In the genomic region with DNA sequence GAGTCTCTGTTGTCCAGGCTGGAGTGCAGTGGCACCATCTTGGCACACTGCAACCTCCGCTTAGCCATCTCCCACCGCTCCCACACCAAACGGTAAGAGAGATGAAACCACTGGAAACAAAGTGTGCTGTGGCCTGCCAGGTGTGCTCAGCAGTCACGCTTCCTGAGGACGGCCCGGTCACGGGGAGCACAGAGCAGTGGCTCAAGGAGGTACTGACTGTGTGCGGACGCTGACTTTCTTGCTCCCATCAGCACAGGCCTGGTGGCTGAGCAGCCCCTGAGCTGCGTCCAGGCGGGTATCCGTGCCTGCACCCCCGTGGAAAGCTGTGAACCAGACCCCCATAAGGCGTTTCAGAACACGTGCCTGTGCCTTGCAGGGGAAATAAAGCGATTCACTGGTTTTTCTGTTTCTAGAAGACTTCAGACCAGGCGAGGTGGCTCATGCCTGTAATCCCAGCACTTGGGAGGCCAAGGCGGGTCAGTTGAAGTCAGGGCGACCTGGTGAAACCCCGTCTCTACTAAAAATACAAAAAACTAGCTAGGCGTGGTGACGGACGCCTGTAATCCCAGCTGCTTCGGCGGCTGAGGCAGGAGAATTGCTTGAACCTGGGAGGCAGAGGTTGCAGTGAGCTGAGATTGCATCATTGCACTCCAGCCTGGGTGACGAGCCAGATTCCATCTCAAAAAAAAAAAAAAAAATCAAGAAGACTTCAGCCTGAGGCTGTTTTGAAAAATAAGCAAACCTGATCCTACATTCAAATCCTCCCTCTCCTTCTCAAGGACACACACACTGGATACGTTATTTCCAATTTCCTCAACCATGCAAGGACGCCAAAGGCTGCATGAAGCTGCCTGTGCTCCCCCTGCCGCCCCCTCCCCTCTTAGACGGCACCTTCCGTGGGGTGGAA, we compare ENCODE assay signal across 2 cellular contexts.
TF ChIP-seq lines count a peak whose summit lies in the region.

No MANE protein-coding gene starts in this region.

TF ChIP-seq in GM23338, 12 proteins besides CTCF, POLR2A, EP300 and RAD21:
- no peak for TF ChIP-seq EZH2phosphoT487 (IDR thresholded peaks at IDR 0.05; ENCODE audit: unreplicated experiment)
- TF ChIP-seq POLR2AphosphoS5 (IDR thresholded peaks at IDR 0.05; ENCODE audit: low read depth): no peak
- TF ChIP-seq NANOG (IDR thresholded peaks at IDR 0.05; ENCODE audit: borderline replicate concordance): no peak
- TF ChIP-seq ZNF114 (CRISPR knock-in tag; IDR thresholded peaks at IDR 0.05): no peak

TF ChIP-seq in K562, 482 proteins besides CTCF, POLR2A, EP300 and RAD21:
- TF ChIP-seq, protein P1, sequence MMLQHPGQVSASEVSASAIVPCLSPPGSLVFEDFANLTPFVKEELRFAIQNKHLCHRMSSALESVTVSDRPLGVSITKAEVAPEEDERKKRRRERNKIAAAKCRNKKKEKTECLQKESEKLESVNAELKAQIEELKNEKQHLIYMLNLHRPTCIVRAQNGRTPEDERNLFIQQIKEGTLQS (IDR thresholded peaks at IDR 0.05): peak; percentile 77
- TF ChIP-seq, protein P1 (CRISPR knock-in tag; conservative IDR thresholded peaks at IDR 0.05): no peak
- no peak for TF ChIP-seq CEBPG (CRISPR knock-in tag; IDR thresholded peaks at IDR 0.05)
- peak; percentile 69 to 78 for TF ChIP-seq CEBPG (tag; conservative IDR thresholded peaks at IDR 0.05 in 1 of 2, IDR thresholded peaks at IDR 0.05 in 1 of 2)
- no peak for TF ChIP-seq TFAP4 (CRISPR knock-in tag; IDR thresholded peaks at IDR 0.05; ENCODE audit: borderline replicate concordance)
- TF ChIP-seq CEBPB (tag; IDR thresholded peaks at IDR 0.05): peak; percentile 55; the same call in 1 of the 2 replicates
- TF ChIP-seq ZNF384 (IDR thresholded peaks at IDR 0.05; ENCODE audit: low read depth, low read length): 0 out of 2 replicates have a peak, but pooled peaks have one; percentile 58
- TF ChIP-seq MNT (conservative IDR thresholded peaks at IDR 0.05): no peak
- 0 out of 2 replicates have a peak, but pooled peaks have one; percentile 15 for TF ChIP-seq ATF7 (IDR thresholded peaks at IDR 0.05)
